ENCODE assay signal across 8 cellular contexts in genomic region chr21:46097826-46098286, GRCh38. TPM values are rescaled to one million over a fixed set of nuclear protein-coding genes. Genes with fewer than 3 reads are reported as not detected.
DNase-seq lines count a peak whose midpoint lies in the region; ATAC-seq and TF ChIP-seq lines count a peak whose summit lies in the region.

TSS of gene COL6A2 (plus strand) at chr21:46098112.

- DNase-seq in 8988T: peak; percentile 32
- DNase-seq in HEK293T (ENCODE audit: extremely low spot score): peak; percentile 92
- peak; percentile 41 for DNase-seq in activated CD4-positive, alpha-beta T cell treated with anti-CD3 and anti-CD28 coated beads, Interleukin-2, amount 10 ng/mL, durations not matched to agents 7 days and 5 days
- DNase-seq in dedifferentiated amniotic fluid mesenchymal stem cell (ENCODE audit: extremely low spot score): peak; percentile 48
- peak; percentile 55 for DNase-seq in lower lobe of right lung
- DNase-seq in stimulated activated CD4-positive, alpha-beta T cell treated with anti-CD3 and anti-CD28 coated beads, TNF-alpha, amount 100 ng/mL, for 48 hours (ENCODE audit: low read depth in 3 of 3): peak; percentile 18 to 47 (median 19)
- DNase-seq in COLO668 (lab: John Stamatoyannopoulos, UW; ENCODE audit: unreplicated experiment): no peak

- H3K27me3 Mint-ChIP-seq in activated CD4-positive, alpha-beta T cell treated with anti-CD3 and anti-CD28 coated beads, Interleukin-2, amount 10 ng/mL, durations not matched to agents 7 days and 5 days: peaks cover 33% of the 10 kb centered on the region

- H3K36me3 ChIP-seq in lower lobe of right lung: no peaks in the 10 kb centered on the region

- peak; percentile 22 for TF ChIP-seq CTCF in lower lobe of right lung (IDR thresholded peaks at IDR 0.05)

- H3K9me3 ChIP-seq in lower lobe of right lung: peaks cover 6% of the 10 kb centered on the region

- peak within 1 kb of the TSS; percentile 77 for H3K27ac ChIP-seq in lower lobe of right lung

- POLR2A ChIA-PET in HEK293T (lab: Yijun Ruan, JAX): interaction anchor here (1.3 kb wide), 1 partner anchor 126 kb away, joined by 3 read pairs; no protein-coding TSS in a partner anchor
- POLR2A ChIA-PET in activated CD4-positive, alpha-beta T cell treated with anti-CD3 and anti-CD28 coated beads, Interleukin-2, amount 10 ng/mL, durations not matched to agents 7 days and 5 days (lab: Charles Lee): no interaction called here

- peak within 1 kb of the TSS; percentile 59 for H3K4me3 ChIP-seq in lower lobe of right lung

- CTCF ChIA-PET in HEK293T (lab: Yijun Ruan, JAX): no interaction called here
- CTCF ChIA-PET in activated CD4-positive, alpha-beta T cell treated with anti-CD3 and anti-CD28 coated beads, Interleukin-2, amount 10 ng/mL, durations not matched to agents 7 days and 5 days (lab: Charles Lee): no interaction called here

- no peaks in the 10 kb centered on the region for H3K36me3 Mint-ChIP-seq in activated CD4-positive, alpha-beta T cell treated with anti-CD3 and anti-CD28 coated beads, Interleukin-2, amount 10 ng/mL, durations not matched to agents 7 days and 5 days (ENCODE audit: low read depth)

- H3K27ac Mint-ChIP-seq in activated CD4-positive, alpha-beta T cell treated with anti-CD3 and anti-CD28 coated beads, Interleukin-2, amount 10 ng/mL, durations not matched to agents 7 days and 5 days: no peak within 1 kb of the TSS

- peak; percentile 83 to 87 for ATAC-seq in lower lobe of right lung
- no peak for ATAC-seq in GM19035 (IDR thresholded peaks at IDR 0.05; ENCODE audit: unreplicated experiment)

- H3K27me3 ChIP-seq in lower lobe of right lung (ENCODE audit: low read depth): peaks cover 35% of the 10 kb centered on the region

- intact Hi-C loops in lower lobe of right lung (cut with DNase I): no loop called here

- H3K4me1 Mint-ChIP-seq in activated CD4-positive, alpha-beta T cell treated with anti-CD3 and anti-CD28 coated beads, Interleukin-2, amount 10 ng/mL, durations not matched to agents 7 days and 5 days: peaks cover 2% of the 10 kb centered on the region

- H3K9me3 Mint-ChIP-seq in activated CD4-positive, alpha-beta T cell treated with anti-CD3 and anti-CD28 coated beads, Interleukin-2, amount 10 ng/mL, durations not matched to agents 7 days and 5 days: peaks cover 3% of the 10 kb centered on the region

- H3K4me3 Mint-ChIP-seq in activated CD4-positive, alpha-beta T cell treated with anti-CD3 and anti-CD28 coated beads, Interleukin-2, amount 10 ng/mL, durations not matched to agents 7 days and 5 days: peak within 1 kb of the TSS; percentile 41

- H3K4me1 ChIP-seq in lower lobe of right lung: no peaks in the 10 kb centered on the region

TF ChIP-seq in HEK293T, 16 proteins besides CTCF, POLR2A, EP300 and RAD21:
- TF ChIP-seq FOXK2 (IDR thresholded peaks at IDR 0.05): no peak
- TF ChIP-seq NFRKB (IDR thresholded peaks at IDR 0.05): no peak
- TF ChIP-seq SP1 (IDR thresholded peaks at IDR 0.05): no peak
- TF ChIP-seq HDGF (IDR thresholded peaks at IDR 0.05; ENCODE audit: borderline replicate concordance): no peak
- no peak for TF ChIP-seq LEF1 (IDR thresholded peaks at IDR 0.05; ENCODE audit: borderline replicate concordance)
- TF ChIP-seq FOXA1 (IDR thresholded peaks at IDR 0.05): no peak
- TF ChIP-seq CTBP1 (IDR thresholded peaks at IDR 0.05; ENCODE audit: borderline replicate concordance): no peak
- no peak for TF ChIP-seq PKNOX1 (IDR thresholded peaks at IDR 0.05)
- TF ChIP-seq L3MBTL2 (conservative IDR thresholded peaks at IDR 0.05): no peak
- TF ChIP-seq ZNF384 (IDR thresholded peaks at IDR 0.05): no peak
- no peak for TF ChIP-seq ARNT (IDR thresholded peaks at IDR 0.05)

RNA-seq across cellular contexts. Expression of gene COL6A2, which starts in this region (rescaled TPM):
- 1 to 10 TPM; 2.3 to 2.5 TPM for total RNA-seq in activated CD4-positive, alpha-beta T cell treated with anti-CD3 and anti-CD28 coated beads, Interleukin-2, amount 10 ng/mL, durations not matched to agents 7 days and 5 days
- total RNA-seq in lower lobe of right lung: 227 TPM

Comparison
In these comparisons a context has a peak if more than half of its experiments do, and no peak if none do; other contexts are left out.
1. RNA of gene COL6A2 (total RNA-seq): 227 TPM in lower lobe of right lung (single experiment); 2.3 to 2.5 TPM in activated CD4-positive, alpha-beta T cell treated with anti-CD3 and anti-CD28 coated beads, Interleukin-2, amount 10 ng/mL, durations not matched to agents 7 days and 5 days; every median in the first group is over 10 times any median in the second.